9 cellular contexts compared by ENCODE assay signal in the genomic region with DNA sequence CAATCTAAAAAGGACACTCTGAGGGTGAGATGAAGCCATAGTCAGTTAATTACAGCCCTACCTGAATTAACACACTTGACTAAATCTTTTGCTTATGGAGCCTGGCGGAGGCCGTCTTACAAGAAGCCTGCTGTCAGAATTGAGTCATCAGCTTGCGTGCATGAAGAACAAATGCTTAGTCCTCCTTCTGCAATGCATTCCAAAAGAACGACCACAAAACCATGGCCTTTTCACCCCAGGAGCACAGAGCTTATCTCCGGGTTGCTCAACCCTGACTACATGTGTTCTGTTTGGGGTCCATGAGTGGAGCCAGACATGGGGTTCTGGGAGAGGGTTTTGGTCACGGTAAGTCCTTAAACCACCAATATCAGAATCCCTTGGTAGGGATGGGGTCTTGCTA.
DNase-seq lines count a peak whose midpoint lies in the region; ATAC-seq and TF ChIP-seq lines count a peak whose summit lies in the region.
"Had no signal": no experiment of that assay in that cellular context is flagged by ENCODE, and none has a peak within 500 bp of the region (broad histone marks: within the 10 kb centered on the region; RNA-seq: fewer than 3 reads in every experiment).

No MANE protein-coding gene starts in this region.

- H3K4me3 ChIP-seq in kidney epithelial cell (ENCODE audit: low read depth, low read length) = no peak overlapping the region

- DNase-seq in SIG-M5 (lab: John Stamatoyannopoulos, UW) (peak; percentile 56), kidney epithelial cell (ENCODE audit: low read depth) (peak; percentile 99), NCI-H1417 (lab: John Stamatoyannopoulos, UW) (no peak), HT-29 (ENCODE audit: low spot score) (no peak), KG1 (lab: John Stamatoyannopoulos, UW) (no peak), RPMI8226 (no peak)
- DNase-seq: NCI-H2171 treated with DMSO at 0.1 percent for 48 hours had no signal

- no peaks in the 10 kb centered on the region for H3K36me3 ChIP-seq in kidney epithelial cell (ENCODE audit: control insufficient read depth, insufficient read depth, low read length)

- ATAC-seq in GM18499 (IDR thresholded peaks at IDR 0.05; ENCODE audit: insufficient read depth, unreplicated experiment) = peak; percentile 70
- ATAC-seq in HG02852 (IDR thresholded peaks at IDR 0.05; ENCODE audit: unreplicated experiment) = peak; percentile 84

- no peaks in the 10 kb centered on the region for H3K27me3 ChIP-seq in kidney epithelial cell (ENCODE audit: control insufficient read depth, insufficient read depth, low read length)

- TF ChIP-seq CTCF in kidney epithelial cell (IDR thresholded peaks at IDR 0.05; ENCODE audit: insufficient read depth, low read length, poor library complexity, severe bottlenecking) = no peak

Comparison
In these comparisons a context has a peak if more than half of its experiments do, and no peak if none do; other contexts are left out.
1. DNase-seq: peak in SIG-M5 (single experiment) and kidney epithelial cell (single experiment); none in NCI-H1417 (0 of 3), HT-29 (single experiment), KG1 (single experiment) and RPMI8226 (single experiment).